ENCODE assay signal across 11 cellular contexts in the genomic region with DNA sequence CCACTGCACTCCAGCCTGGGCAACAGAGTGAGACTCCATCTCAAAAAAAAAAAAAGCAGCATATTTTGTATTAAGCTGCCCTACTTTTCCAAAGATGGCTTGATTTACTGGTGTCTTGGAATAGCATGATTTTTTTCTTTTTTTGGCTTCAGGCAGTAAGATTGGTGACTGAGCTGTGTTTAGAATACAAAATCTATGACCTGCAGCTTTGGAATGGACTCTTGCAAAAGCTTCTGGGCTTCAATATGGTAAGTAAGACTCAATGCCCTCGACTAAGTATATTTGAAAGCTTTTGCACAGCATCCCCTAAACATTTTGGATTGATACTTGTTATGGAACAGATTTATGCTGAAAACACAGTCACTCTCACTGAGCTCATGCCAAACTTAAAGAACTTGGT.
"Had no signal": no experiment of that assay in that cellular context is flagged by ENCODE, and none has a peak within 500 bp of the region (broad histone marks: within the 10 kb centered on the region; RNA-seq: fewer than 3 reads in every experiment).

No MANE protein-coding gene starts in this region.

- H3K27me3 ChIP-seq: suprapubic skin had no signal

- H3K4me1 ChIP-seq: psoas muscle, suprapubic skin had no signal

- DNase-seq: activated CD4-positive, alpha-beta T cell treated with anti-CD3 and anti-CD28 coated beads, Interleukin-2, amount 10 ng/mL, durations not matched to agents 7 days and 5 days; activated effector memory CD4-positive, alpha-beta T cell treated with Interleukin-2 at 50 U/mL for 16 hours; activated T-cell treated with anti-CD3 and anti-CD28 coated beads for 4 hours; anterior cingulate cortex; glutamatergic neuron; left ventricle myocardium superior; mesendoderm; psoas muscle; stimulated activated naive CD4-positive, alpha-beta T cell treated with Interleukin-2 at 50 U/mL for 16 hours; T-helper 17 cell had no signal

- H3K27ac ChIP-seq: psoas muscle, suprapubic skin had no signal

- H3K4me3 ChIP-seq: psoas muscle, suprapubic skin had no signal

- H3K9me3 ChIP-seq: psoas muscle, suprapubic skin had no signal
